Comparison of ENCODE assay signal across 23 cellular contexts in the genomic region with DNA sequence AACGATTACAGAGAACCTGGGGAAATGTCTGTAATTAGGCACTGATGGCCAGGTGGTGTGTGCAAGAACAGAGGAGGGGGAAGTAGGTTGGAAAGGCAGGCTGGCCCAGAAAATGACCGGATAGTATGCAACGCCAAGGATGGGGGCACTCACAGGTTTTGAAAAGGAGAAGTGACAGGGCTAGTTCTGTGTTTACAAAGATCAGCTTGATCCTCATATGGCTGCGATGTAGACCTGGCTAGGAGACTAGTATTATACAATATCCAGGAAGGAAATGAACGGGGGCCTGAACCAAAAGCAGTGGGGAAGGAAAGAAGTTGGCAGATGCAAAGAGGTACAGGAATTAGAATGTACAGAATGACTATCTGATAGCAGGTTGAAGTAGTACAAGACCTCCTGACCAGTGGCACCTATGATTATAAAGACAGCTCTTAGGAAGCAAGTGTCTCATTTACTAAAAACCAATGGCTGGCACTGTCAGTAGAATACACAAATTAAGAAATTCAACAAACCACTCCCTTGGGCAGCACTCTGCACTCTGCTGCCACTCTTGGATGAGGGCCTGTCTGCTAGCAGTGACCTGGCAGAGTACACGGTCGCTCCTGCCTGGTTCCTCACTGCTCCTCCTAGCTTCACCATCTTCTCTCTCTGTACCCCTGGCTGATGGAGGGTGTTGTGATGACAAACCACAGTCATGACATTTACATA. TPM values are rescaled to one million over a fixed set of nuclear protein-coding genes. Genes with fewer than 3 reads are reported as not detected.
DNase-seq lines count a peak whose midpoint lies in the region; ATAC-seq and TF ChIP-seq lines count a peak whose summit lies in the region.
"Had no signal": no experiment of that assay in that cellular context is flagged by ENCODE, and none has a peak within 500 bp of the region (broad histone marks: within the 10 kb centered on the region; RNA-seq: fewer than 3 reads in every experiment).

No MANE protein-coding gene starts in this region.

- ATAC-seq in left lung (peak; percentile 88), sciatic nerve (no peak)
- ATAC-seq: CD8-positive, alpha-beta T cell; effector memory CD8-positive, alpha-beta T cell; esophagus mucosa; GM12878 had no signal

- no peak overlapping the region for H3K4me3 ChIP-seq in LNCaP clone FGC (ENCODE audit: low read depth, low read length)
- no peak overlapping the region for H3K4me3 ChIP-seq in left lung
- H3K4me3 ChIP-seq in tibial artery: no peak overlapping the region
- H3K4me3 ChIP-seq in brain microvascular endothelial cell (ENCODE audit: low read depth, low read length): no peak overlapping the region
- H3K4me3 ChIP-seq: GM12878, right atrium auricular region, SK-N-MC, vagina had no signal

- H3K9me3 ChIP-seq in left lung (no peaks in the 10 kb centered on the region), tibial artery (no peaks in the 10 kb centered on the region)
- H3K9me3 ChIP-seq: right atrium auricular region, vagina had no signal

- H3K27ac ChIP-seq in left lung (peak overlapping the region in 1 of 2 donors; percentile 36), tibial artery (peak overlapping the region; percentile 52 to 60), brain microvascular endothelial cell (no peak overlapping the region)
- H3K27ac ChIP-seq: right atrium auricular region, SK-N-MC, vagina had no signal

- H3K36me3 ChIP-seq in left lung: no peaks in the 10 kb centered on the region
- no peaks in the 10 kb centered on the region for H3K36me3 ChIP-seq in tibial artery
- H3K36me3 ChIP-seq in brain microvascular endothelial cell (replicated peaks): no peaks in the 10 kb centered on the region
- H3K36me3 ChIP-seq: right atrium auricular region, vagina had no signal

- H3K4me1 ChIP-seq in left lung: peaks cover 0 to 11% of the 10 kb centered on the region in 2 donors
- H3K4me1 ChIP-seq in tibial artery: peaks cover 0 to 28% (median 15%) of the 10 kb centered on the region in 4 donors
- H3K4me1 ChIP-seq: right atrium auricular region, vagina had no signal

- TF ChIP-seq CTCF in LNCaP clone FGC (IDR thresholded peaks at IDR 0.05; ENCODE audit: control insufficient read depth, extremely low read depth, insufficient read depth): 0 out of 2 replicates have a peak, but pooled peaks have one; percentile 7
- no peak for TF ChIP-seq CTCF in left lung (IDR thresholded peaks at IDR 0.05)
- no peak for TF ChIP-seq CTCF in tibial artery (IDR thresholded peaks at IDR 0.05)
- TF ChIP-seq CTCF in brain microvascular endothelial cell (IDR thresholded peaks at IDR 0.05; ENCODE audit: low read depth, low read length, missing control alignments): no peak

- no peak for DNase-seq in LNCaP clone FGC (ENCODE audit: low read depth)
- peak; percentile 49 for DNase-seq in UCSD-AML1 (lab: John Stamatoyannopoulos, UW; ENCODE audit: unreplicated experiment)
- no peak for DNase-seq in left lung
- no peak for DNase-seq in tibial artery
- DNase-seq in sciatic nerve (ENCODE audit: low spot score): no peak
- no peak for DNase-seq in GM19238 (ENCODE audit: insufficient read length, low spot score)
- no peak for DNase-seq in brain microvascular endothelial cell
- DNase-seq: activated B cell treated with CpG ODN at 0.5 μM for 24 hours; activated CD4-positive, alpha-beta T cell treated with anti-CD3 and anti-CD28 coated beads, Interleukin-2, amount 50 U/mL, for 4 hours; activated CD8-positive, alpha-beta memory T cell treated with anti-CD3 and anti-CD28 coated beads, Interleukin-2, amount 50 U/mL, for 48 hours; activated naive CD8-positive, alpha-beta T cell treated with anti-CD3 and anti-CD28 coated beads for 36 hours; CD8-positive, alpha-beta T cell; effector memory CD8-positive, alpha-beta T cell; kidney; naive B cell; NCI-H1417; NCI-H524; stimulated activated CD4-positive, alpha-beta T cell treated with anti-CD3 and anti-CD28 coated beads, Interleukin-15, amount 100 ng/mL, for 24 hours had no signal

- in situ Hi-C loops in brain microvascular endothelial cell (cut with HindIII; ENCODE audit: low pct_ligation_motif_present, low sequenced_read_pairs): no loop called here

- H3K27me3 ChIP-seq in left lung (no peaks in the 10 kb centered on the region), tibial artery (no peaks in the 10 kb centered on the region), brain microvascular endothelial cell (replicated peaks) (no peaks in the 10 kb centered on the region)
- H3K27me3 ChIP-seq: right atrium auricular region, vagina had no signal

- intact Hi-C loops in left lung (cut with DNase I) (no loop called here), tibial artery (cut with DNase I; ENCODE audit: low total_unique reads) (no loop called here), sciatic nerve (cut with DNase I) (no loop called here)

RNA-seq across cellular contexts. Expression of a gene that starts 14.1 kb away (rescaled TPM):
- total RNA-seq in left lung (1 to 10 TPM; 4.7 to 4.8 TPM), sciatic nerve (30.7 TPM)
